In the genomic region with DNA sequence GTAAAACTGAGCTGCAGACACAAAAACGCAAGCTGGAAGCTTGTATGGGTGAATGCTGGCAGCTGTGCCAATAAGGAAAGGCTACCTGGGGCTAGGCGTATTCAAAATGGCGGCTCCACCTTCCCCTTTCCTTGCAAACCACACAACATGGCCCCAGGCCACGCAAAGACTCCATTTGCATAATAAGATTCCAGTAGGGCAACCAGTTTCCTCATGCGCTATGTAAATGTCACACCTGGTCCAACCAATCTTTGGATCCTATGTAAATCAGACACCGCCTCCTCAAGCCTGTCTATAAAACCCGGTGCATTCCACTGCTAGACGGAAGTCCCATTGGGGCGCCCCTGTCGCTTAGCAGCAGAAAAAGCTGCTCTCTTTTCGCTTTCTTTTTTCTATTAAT, we compare ENCODE assay signal across 1 cellular context.
TF ChIP-seq lines count a peak whose summit lies in the region.

No MANE protein-coding gene starts in this region.

TF ChIP-seq in H1, 55 proteins besides CTCF, POLR2A, EP300 and RAD21:
- no peak for TF ChIP-seq SRF (IDR thresholded peaks at IDR 0.05; ENCODE audit: low read depth, low read length)
- no peak for TF ChIP-seq ASH2L (IDR thresholded peaks at IDR 0.05; ENCODE audit: low read length)
- TF ChIP-seq YY1 (IDR thresholded peaks at IDR 0.05; ENCODE audit: low read depth, low read length): peak; percentile 86
- no peak for TF ChIP-seq CREB1 (IDR thresholded peaks at IDR 0.05)
- TF ChIP-seq BRCA1 (IDR thresholded peaks at IDR 0.05; ENCODE audit: low read depth, low read length): no peak
